In genomic region chr3:53845103-53845880, GRCh38 we compare ENCODE assay signal across 1 cellular context.
TF ChIP-seq lines count a peak whose summit lies in the region.

No MANE protein-coding gene starts in this region.

TF ChIP-seq in GM12878, 131 proteins besides CTCF, POLR2A, EP300 and RAD21 (continues in another document):
- no peak for TF ChIP-seq SIX5 (IDR thresholded peaks at IDR 0.05; ENCODE audit: low read depth, low read length, severe bottlenecking)
- no peak for TF ChIP-seq ZNF687 (IDR thresholded peaks at IDR 0.05)
- TF ChIP-seq EZH2 (IDR thresholded peaks at IDR 0.05; ENCODE audit: borderline replicate concordance, control insufficient read depth, low read depth, low read length): no peak
- TF ChIP-seq ZBTB33 (IDR thresholded peaks at IDR 0.05): no peak
- no peak for TF ChIP-seq POLR2AphosphoS2 (IDR thresholded peaks at IDR 0.05; ENCODE audit: low read depth, low read length)
- TF ChIP-seq CHD2 (IDR thresholded peaks at IDR 0.05; ENCODE audit: borderline replicate concordance, low read depth, low read length): no peak
- TF ChIP-seq, protein P1, sequence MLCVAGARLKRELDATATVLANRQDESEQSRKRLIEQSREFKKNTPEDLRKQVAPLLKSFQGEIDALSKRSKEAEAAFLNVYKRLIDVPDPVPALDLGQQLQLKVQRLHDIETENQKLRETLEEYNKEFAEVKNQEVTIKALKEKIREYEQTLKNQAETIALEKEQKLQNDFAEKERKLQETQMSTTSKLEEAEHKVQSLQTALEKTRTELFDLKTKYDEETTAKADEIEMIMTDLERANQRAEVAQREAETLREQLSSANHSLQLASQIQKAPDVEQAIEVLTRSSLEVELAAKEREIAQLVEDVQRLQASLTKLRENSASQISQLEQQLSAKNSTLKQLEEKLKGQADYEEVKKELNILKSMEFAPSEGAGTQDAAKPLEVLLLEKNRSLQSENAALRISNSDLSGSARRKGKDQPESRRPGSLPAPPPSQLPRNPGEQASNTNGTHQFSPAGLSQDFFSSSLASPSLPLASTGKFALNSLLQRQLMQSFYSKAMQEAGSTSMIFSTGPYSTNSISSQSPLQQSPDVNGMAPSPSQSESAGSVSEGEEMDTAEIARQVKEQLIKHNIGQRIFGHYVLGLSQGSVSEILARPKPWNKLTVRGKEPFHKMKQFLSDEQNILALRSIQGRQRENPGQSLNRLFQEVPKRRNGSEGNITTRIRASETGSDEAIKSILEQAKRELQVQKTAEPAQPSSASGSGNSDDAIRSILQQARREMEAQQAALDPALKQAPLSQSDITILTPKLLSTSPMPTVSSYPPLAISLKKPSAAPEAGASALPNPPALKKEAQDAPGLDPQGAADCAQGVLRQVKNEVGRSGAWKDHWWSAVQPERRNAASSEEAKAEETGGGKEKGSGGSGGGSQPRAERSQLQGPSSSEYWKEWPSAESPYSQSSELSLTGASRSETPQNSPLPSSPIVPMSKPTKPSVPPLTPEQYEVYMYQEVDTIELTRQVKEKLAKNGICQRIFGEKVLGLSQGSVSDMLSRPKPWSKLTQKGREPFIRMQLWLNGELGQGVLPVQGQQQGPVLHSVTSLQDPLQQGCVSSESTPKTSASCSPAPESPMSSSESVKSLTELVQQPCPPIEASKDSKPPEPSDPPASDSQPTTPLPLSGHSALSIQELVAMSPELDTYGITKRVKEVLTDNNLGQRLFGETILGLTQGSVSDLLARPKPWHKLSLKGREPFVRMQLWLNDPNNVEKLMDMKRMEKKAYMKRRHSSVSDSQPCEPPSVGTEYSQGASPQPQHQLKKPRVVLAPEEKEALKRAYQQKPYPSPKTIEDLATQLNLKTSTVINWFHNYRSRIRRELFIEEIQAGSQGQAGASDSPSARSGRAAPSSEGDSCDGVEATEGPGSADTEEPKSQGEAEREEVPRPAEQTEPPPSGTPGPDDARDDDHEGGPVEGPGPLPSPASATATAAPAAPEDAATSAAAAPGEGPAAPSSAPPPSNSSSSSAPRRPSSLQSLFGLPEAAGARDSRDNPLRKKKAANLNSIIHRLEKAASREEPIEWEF (IDR thresholded peaks at IDR 0.05; ENCODE audit: insufficient replicate concordance, low read depth, low read length): no peak
- no peak for TF ChIP-seq JUNB (IDR thresholded peaks at IDR 0.05)
- no peak for TF ChIP-seq CEBPB (IDR thresholded peaks at IDR 0.05; ENCODE audit: borderline replicate concordance in 1 of 2, low read depth in 2 of 2, low read length in 2 of 2)
- TF ChIP-seq USF1 (IDR thresholded peaks at IDR 0.05; ENCODE audit: borderline replicate concordance, extremely low read length, insufficient read depth, low read depth, low read length): no peak
- TF ChIP-seq CHD4 (IDR thresholded peaks at IDR 0.05): no peak
- TF ChIP-seq IKZF2 (IDR thresholded peaks at IDR 0.05): peak; percentile 39 to 55; a peak in 1 of 4 replicates
- peak; percentile 14; the same call in 1 of the 2 replicates for TF ChIP-seq BACH1 (IDR thresholded peaks at IDR 0.05; ENCODE audit: borderline replicate concordance)
- peak; percentile 41; the same call in 1 of the 2 replicates for TF ChIP-seq SMARCA5 (IDR thresholded peaks at IDR 0.05)
- no peak for TF ChIP-seq ZBED1 (IDR thresholded peaks at IDR 0.05; ENCODE audit: borderline replicate concordance)
- TF ChIP-seq TCF3 (IDR thresholded peaks at IDR 0.05; ENCODE audit: borderline replicate concordance, insufficient read depth, low read depth, low read length): no peak
- TF ChIP-seq NFIC (IDR thresholded peaks at IDR 0.05; ENCODE audit: low read depth, low read length): no peak
- TF ChIP-seq, protein P2, sequence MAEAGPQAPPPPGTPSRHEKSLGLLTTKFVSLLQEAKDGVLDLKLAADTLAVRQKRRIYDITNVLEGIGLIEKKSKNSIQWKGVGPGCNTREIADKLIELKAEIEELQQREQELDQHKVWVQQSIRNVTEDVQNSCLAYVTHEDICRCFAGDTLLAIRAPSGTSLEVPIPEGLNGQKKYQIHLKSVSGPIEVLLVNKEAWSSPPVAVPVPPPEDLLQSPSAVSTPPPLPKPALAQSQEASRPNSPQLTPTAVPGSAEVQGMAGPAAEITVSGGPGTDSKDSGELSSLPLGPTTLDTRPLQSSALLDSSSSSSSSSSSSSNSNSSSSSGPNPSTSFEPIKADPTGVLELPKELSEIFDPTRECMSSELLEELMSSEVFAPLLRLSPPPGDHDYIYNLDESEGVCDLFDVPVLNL (IDR thresholded peaks at IDR 0.05; ENCODE audit: low read depth, low read length): no peak
- no peak for TF ChIP-seq ZZZ3 (IDR thresholded peaks at IDR 0.05; ENCODE audit: control insufficient read depth, insufficient read length, low read depth)
- TF ChIP-seq RELB (IDR thresholded peaks at IDR 0.05; ENCODE audit: low read depth): no peak
- no peak for TF ChIP-seq MEF2A (IDR thresholded peaks at IDR 0.05; ENCODE audit: insufficient read depth, low read depth, low read length)
- TF ChIP-seq, protein P3, sequence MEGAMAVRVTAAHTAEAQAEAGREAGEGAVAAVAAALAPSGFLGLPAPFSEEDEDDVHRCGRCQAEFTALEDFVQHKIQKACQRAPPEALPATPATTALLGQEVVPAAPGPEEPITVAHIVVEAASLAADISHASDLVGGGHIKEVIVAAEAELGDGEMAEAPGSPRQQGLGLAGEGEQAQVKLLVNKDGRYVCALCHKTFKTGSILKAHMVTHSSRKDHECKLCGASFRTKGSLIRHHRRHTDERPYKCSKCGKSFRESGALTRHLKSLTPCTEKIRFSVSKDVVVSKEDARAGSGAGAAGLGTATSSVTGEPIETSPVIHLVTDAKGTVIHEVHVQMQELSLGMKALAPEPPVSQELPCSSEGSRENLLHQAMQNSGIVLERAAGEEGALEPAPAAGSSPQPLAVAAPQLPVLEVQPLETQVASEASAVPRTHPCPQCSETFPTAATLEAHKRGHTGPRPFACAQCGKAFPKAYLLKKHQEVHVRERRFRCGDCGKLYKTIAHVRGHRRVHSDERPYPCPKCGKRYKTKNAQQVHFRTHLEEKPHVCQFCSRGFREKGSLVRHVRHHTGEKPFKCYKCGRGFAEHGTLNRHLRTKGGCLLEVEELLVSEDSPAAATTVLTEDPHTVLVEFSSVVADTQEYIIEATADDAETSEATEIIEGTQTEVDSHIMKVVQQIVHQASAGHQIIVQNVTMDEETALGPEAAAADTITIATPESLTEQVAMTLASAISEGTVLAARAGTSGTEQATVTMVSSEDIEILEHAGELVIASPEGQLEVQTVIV (IDR thresholded peaks at IDR 0.05; ENCODE audit: borderline replicate concordance, partially characterized antibody): no peak
- TF ChIP-seq, protein P4, sequence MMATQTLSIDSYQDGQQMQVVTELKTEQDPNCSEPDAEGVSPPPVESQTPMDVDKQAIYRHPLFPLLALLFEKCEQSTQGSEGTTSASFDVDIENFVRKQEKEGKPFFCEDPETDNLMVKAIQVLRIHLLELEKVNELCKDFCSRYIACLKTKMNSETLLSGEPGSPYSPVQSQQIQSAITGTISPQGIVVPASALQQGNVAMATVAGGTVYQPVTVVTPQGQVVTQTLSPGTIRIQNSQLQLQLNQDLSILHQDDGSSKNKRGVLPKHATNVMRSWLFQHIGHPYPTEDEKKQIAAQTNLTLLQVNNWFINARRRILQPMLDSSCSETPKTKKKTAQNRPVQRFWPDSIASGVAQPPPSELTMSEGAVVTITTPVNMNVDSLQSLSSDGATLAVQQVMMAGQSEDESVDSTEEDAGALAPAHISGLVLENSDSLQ (IDR thresholded peaks at IDR 0.05): no peak
- no peak for TF ChIP-seq ZNF274 (IDR thresholded peaks at IDR 0.05; ENCODE audit: insufficient read depth, insufficient read length)
- no peak for TF ChIP-seq IKZF1 (conservative IDR thresholded peaks at IDR 0.05)
- TF ChIP-seq RELA (IDR thresholded peaks at IDR 0.05; ENCODE audit: borderline replicate concordance, partially characterized antibody): no peak
- no peak for TF ChIP-seq SPI1 (IDR thresholded peaks at IDR 0.05; ENCODE audit: borderline replicate concordance, insufficient read depth, low read depth, low read length)
- TF ChIP-seq TARDBP (IDR thresholded peaks at IDR 0.05; ENCODE audit: borderline replicate concordance): no peak
- peak; percentile 39 for TF ChIP-seq ZNF217 (IDR thresholded peaks at IDR 0.05)
- 0 out of 2 replicates have a peak, but pooled peaks have one; percentile 25 for TF ChIP-seq EED (IDR thresholded peaks at IDR 0.05; ENCODE audit: low read depth)
- TF ChIP-seq CEBPZ (IDR thresholded peaks at IDR 0.05; ENCODE audit: low read depth, low read length): no peak
- TF ChIP-seq YY1 (IDR thresholded peaks at IDR 0.05; ENCODE audit: low read depth, low read length): 0 out of 2 replicates have a peak, but pooled peaks have one; percentile 8
- TF ChIP-seq KLF5 (IDR thresholded peaks at IDR 0.05; ENCODE audit: partially characterized antibody): no peak
- no peak for TF ChIP-seq CREM (IDR thresholded peaks at IDR 0.05; ENCODE audit: low read depth)
- peak in 1 of 2 experiments; percentile 60; a peak in 1 of 3 replicates for TF ChIP-seq EGR1 (IDR thresholded peaks at IDR 0.05; ENCODE audit: borderline replicate concordance in 1 of 2, low read depth in 2 of 2, low read length in 2 of 2)
- TF ChIP-seq PML (IDR thresholded peaks at IDR 0.05; ENCODE audit: low read length): no peak
